35 cellular contexts compared by ENCODE assay signal in the genomic region with DNA sequence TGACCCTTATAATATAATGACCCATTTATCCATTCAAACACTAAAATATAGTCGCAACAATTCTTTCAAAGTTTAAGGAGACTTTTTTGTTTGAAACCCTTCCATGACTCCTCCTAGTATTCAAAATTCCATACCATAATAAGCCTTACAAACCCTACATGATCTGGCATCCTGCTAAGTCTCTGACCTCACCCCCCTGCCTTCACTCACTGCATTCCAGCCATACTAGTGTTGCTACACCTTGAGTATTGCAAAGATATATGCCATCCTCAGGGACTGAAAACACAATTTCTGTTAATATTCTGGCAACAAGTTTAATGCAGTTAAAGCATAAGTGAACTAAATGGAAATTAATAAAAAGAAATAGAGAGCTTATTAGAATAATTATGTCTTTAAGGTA.
"Had no signal": no experiment of that assay in that cellular context is flagged by ENCODE, and none has a peak within 500 bp of the region (broad histone marks: within the 10 kb centered on the region; RNA-seq: fewer than 3 reads in every experiment).

No MANE protein-coding gene starts in this region.

- DNase-seq: activated B cell treated with CpG ODN at 0.5 μM for 24 hours; activated CD4-positive, alpha-beta memory T cell treated with anti-CD3 and anti-CD28 coated beads for 36 hours; activated CD4-positive, alpha-beta T cell treated with anti-CD3 and anti-CD28 coated beads for 36 hours; activated CD4-positive, alpha-beta T cell treated with anti-CD3 and anti-CD28 coated beads, Interleukin-2, amount 10 ng/mL, durations not matched to agents 24 days and 14 days; activated CD8-positive, alpha-beta memory T cell treated with anti-CD3 and anti-CD28 coated beads, Interleukin-2, amount 10 ng/mL, durations not matched to agents 7 days and 5 days; activated CD8-positive, alpha-beta memory T cell treated with anti-CD3 and anti-CD28 coated beads, Interleukin-2, amount 50 U/mL, for 4 hours; activated CD8-positive, alpha-beta T cell treated with anti-CD3 and anti-CD28 coated beads, Interleukin-2, amount 10 ng/mL, durations not matched to agents 7 days and 5 days; activated effector memory CD4-positive, alpha-beta T cell treated with anti-CD3 and anti-CD28 coated beads, Interleukin-2, amount 50 U/mL, for 16 hours; activated naive CD4-positive, alpha-beta T cell treated with anti-CD3 and anti-CD28 coated beads for 36 hours; activated naive CD8-positive, alpha-beta T cell treated with anti-CD3 and anti-CD28 coated beads for 36 hours; activated naive CD8-positive, alpha-beta T cell treated with anti-CD3 and anti-CD28 coated beads, Interleukin-2, amount 50 U/mL, for 24 hours; activated T-cell treated with anti-CD3 and anti-CD28 coated beads, Interleukin-2, amount 50 U/mL, for 1 hour; activated T-cell treated with anti-CD3 and anti-CD28 coated beads, Interleukin-2, amount 50 U/mL, for 48 hours; adrenal gland; amygdala; aorta; body of pancreas; caudate nucleus; cortex of kidney; dermis blood vessel endothelial cell; effector CD4-positive, alpha-beta T cell; effector memory CD8-positive, alpha-beta T cell; erythroblast; foreskin keratinocyte; gastrocnemius medialis; heart right ventricle; T-helper 17 cell; T1000; WERI-Rb-1 had no signal

- H3K4me1 Mint-ChIP-seq: activated B cell treated with CpG ODN at 0.5 μM for 24 hours; activated CD4-positive, alpha-beta T cell treated with anti-CD3 and anti-CD28 coated beads for 36 hours; activated CD4-positive, alpha-beta T cell treated with anti-CD3 and anti-CD28 coated beads, Interleukin-2, amount 10 ng/mL, durations not matched to agents 24 days and 14 days; activated CD8-positive, alpha-beta memory T cell treated with anti-CD3 and anti-CD28 coated beads, Interleukin-2, amount 10 ng/mL, durations not matched to agents 7 days and 5 days; activated naive CD4-positive, alpha-beta T cell treated with anti-CD3 and anti-CD28 coated beads, Interleukin-2, amount 50 U/mL, for 24 hours; activated naive CD8-positive, alpha-beta T cell treated with anti-CD3 and anti-CD28 coated beads for 36 hours; activated naive CD8-positive, alpha-beta T cell treated with anti-CD3 and anti-CD28 coated beads, Interleukin-2, amount 50 U/mL, for 24 hours; T-helper 17 cell had no signal

- H3K9me3 Mint-ChIP-seq: activated CD4-positive, alpha-beta T cell treated with anti-CD3 and anti-CD28 coated beads, Interleukin-2, amount 10 ng/mL, durations not matched to agents 24 days and 14 days had no signal

- H3K27me3 ChIP-seq: adrenal gland, body of pancreas, esophagus muscularis mucosa, foreskin keratinocyte, gastrocnemius medialis, heart right ventricle had no signal

- H3K4me1 ChIP-seq: adrenal gland, body of pancreas, esophagus muscularis mucosa, foreskin keratinocyte, gastrocnemius medialis, heart right ventricle had no signal

- H3K4me3 ChIP-seq: adrenal gland, body of pancreas, esophagus muscularis mucosa, gastrocnemius medialis, heart right ventricle had no signal

- H3K4me3 Mint-ChIP-seq: activated B cell treated with CpG ODN at 0.5 μM for 24 hours; activated CD4-positive, alpha-beta memory T cell treated with anti-CD3 and anti-CD28 coated beads for 36 hours; activated CD4-positive, alpha-beta T cell treated with anti-CD3 and anti-CD28 coated beads for 36 hours; activated CD4-positive, alpha-beta T cell treated with anti-CD3 and anti-CD28 coated beads, Interleukin-2, amount 10 ng/mL, durations not matched to agents 24 days and 14 days; activated CD8-positive, alpha-beta memory T cell treated with anti-CD3 and anti-CD28 coated beads, Interleukin-2, amount 10 ng/mL, durations not matched to agents 7 days and 5 days; activated CD8-positive, alpha-beta T cell treated with anti-CD3 and anti-CD28 coated beads, Interleukin-2, amount 10 ng/mL, durations not matched to agents 7 days and 5 days; activated naive CD4-positive, alpha-beta T cell treated with anti-CD3 and anti-CD28 coated beads for 36 hours; activated naive CD4-positive, alpha-beta T cell treated with anti-CD3 and anti-CD28 coated beads, Interleukin-2, amount 50 U/mL, for 24 hours; activated naive CD8-positive, alpha-beta T cell treated with anti-CD3 and anti-CD28 coated beads for 36 hours; activated naive CD8-positive, alpha-beta T cell treated with anti-CD3 and anti-CD28 coated beads, Interleukin-2, amount 50 U/mL, for 24 hours; activated T-helper 1 cell treated with anti-CD3 and anti-CD28 coated beads, Interleukin-12 subunit alpha, Interleukin-12 subunit beta, Interleukin-2, Interleukin-4 antibody, amounts not matched to agents 30 ng/mL and 10 ng/mL and 1 ng/mL, durations not matched to agents 14 hours and 24 hours and 36 hours; effector memory CD8-positive, alpha-beta T cell; T-helper 17 cell; T-helper 2 cell treated with Interferon-gamma antibody and Interleukin-4, amounts not matched to agents 5 μg/mL and 100 μg/mL, for 36 hours had no signal

- H3K36me3 Mint-ChIP-seq: activated CD4-positive, alpha-beta memory T cell treated with anti-CD3 and anti-CD28 coated beads for 36 hours; activated CD8-positive, alpha-beta memory T cell treated with anti-CD3 and anti-CD28 coated beads, Interleukin-2, amount 10 ng/mL, durations not matched to agents 7 days and 5 days; activated naive CD4-positive, alpha-beta T cell treated with anti-CD3 and anti-CD28 coated beads, Interleukin-2, amount 50 U/mL, for 24 hours; activated naive CD8-positive, alpha-beta T cell treated with anti-CD3 and anti-CD28 coated beads for 36 hours had no signal

- ATAC-seq: activated CD4-positive, alpha-beta T cell treated with anti-CD3 and anti-CD28 coated beads for 36 hours; activated CD4-positive, CD25-positive, alpha-beta regulatory T cell treated with anti-CD3 and anti-CD28 coated beads, Interleukin-2, amount 50 U/mL, for 24 hours; activated CD8-positive, alpha-beta memory T cell treated with anti-CD3 and anti-CD28 coated beads, Interleukin-2, amount 10 ng/mL, durations not matched to agents 7 days and 5 days; activated CD8-positive, alpha-beta T cell treated with anti-CD3 and anti-CD28 coated beads, Interleukin-2, amount 10 ng/mL, durations not matched to agents 7 days and 5 days; activated naive CD8-positive, alpha-beta T cell treated with anti-CD3 and anti-CD28 coated beads, Interleukin-2, amount 50 U/mL, for 24 hours; body of pancreas; effector memory CD8-positive, alpha-beta T cell; foreskin keratinocyte; gastrocnemius medialis; heart right ventricle; T-helper 17 cell had no signal

- H3K27me3 Mint-ChIP-seq: activated B cell treated with CpG ODN at 0.5 μM for 24 hours; activated CD4-positive, alpha-beta memory T cell treated with anti-CD3 and anti-CD28 coated beads for 36 hours; activated CD4-positive, alpha-beta T cell treated with anti-CD3 and anti-CD28 coated beads for 36 hours; activated CD4-positive, alpha-beta T cell treated with anti-CD3 and anti-CD28 coated beads, Interleukin-2, amount 10 ng/mL, durations not matched to agents 24 days and 14 days; activated CD8-positive, alpha-beta memory T cell treated with anti-CD3 and anti-CD28 coated beads, Interleukin-2, amount 10 ng/mL, durations not matched to agents 7 days and 5 days; activated naive CD4-positive, alpha-beta T cell treated with anti-CD3 and anti-CD28 coated beads, Interleukin-2, amount 50 U/mL, for 24 hours; activated naive CD8-positive, alpha-beta T cell treated with anti-CD3 and anti-CD28 coated beads for 36 hours; activated naive CD8-positive, alpha-beta T cell treated with anti-CD3 and anti-CD28 coated beads, Interleukin-2, amount 50 U/mL, for 24 hours; effector memory CD8-positive, alpha-beta T cell; T-helper 17 cell had no signal

- H3K27ac Mint-ChIP-seq: activated B cell treated with CpG ODN at 0.5 μM for 24 hours; activated CD4-positive, alpha-beta memory T cell treated with anti-CD3 and anti-CD28 coated beads for 36 hours; activated CD4-positive, alpha-beta T cell treated with anti-CD3 and anti-CD28 coated beads for 36 hours; activated CD4-positive, alpha-beta T cell treated with anti-CD3 and anti-CD28 coated beads, Interleukin-2, amount 10 ng/mL, durations not matched to agents 24 days and 14 days; activated CD8-positive, alpha-beta memory T cell treated with anti-CD3 and anti-CD28 coated beads, Interleukin-2, amount 10 ng/mL, durations not matched to agents 7 days and 5 days; activated CD8-positive, alpha-beta T cell treated with anti-CD3 and anti-CD28 coated beads, Interleukin-2, amount 10 ng/mL, durations not matched to agents 7 days and 5 days; activated naive CD4-positive, alpha-beta T cell treated with anti-CD3 and anti-CD28 coated beads for 36 hours; activated naive CD4-positive, alpha-beta T cell treated with anti-CD3 and anti-CD28 coated beads, Interleukin-2, amount 50 U/mL, for 24 hours; activated naive CD8-positive, alpha-beta T cell treated with anti-CD3 and anti-CD28 coated beads for 36 hours; activated naive CD8-positive, alpha-beta T cell treated with anti-CD3 and anti-CD28 coated beads, Interleukin-2, amount 50 U/mL, for 24 hours; activated T-helper 1 cell treated with anti-CD3 and anti-CD28 coated beads, Interleukin-12 subunit alpha, Interleukin-12 subunit beta, Interleukin-2, Interleukin-4 antibody, amounts not matched to agents 30 ng/mL and 10 ng/mL and 1 ng/mL, durations not matched to agents 14 hours and 24 hours and 36 hours; activated T-helper 2 cell treated with anti-CD3 and anti-CD28 coated beads, Interferon-gamma antibody, Interleukin-2, Interleukin-4, amounts not matched to agents 10 μg/mL and 5 μg/mL and 100 μg/mL, durations not matched to agents 14 hours and 24 hours and 36 hours; effector memory CD8-positive, alpha-beta T cell; T-helper 17 cell; T-helper 2 cell treated with Interferon-gamma antibody and Interleukin-4, amounts not matched to agents 5 μg/mL and 100 μg/mL, for 36 hours had no signal

- H3K27ac ChIP-seq: adrenal gland, body of pancreas, esophagus muscularis mucosa, foreskin keratinocyte, gastrocnemius medialis, heart right ventricle, WERI-Rb-1 had no signal

- H3K36me3 ChIP-seq: adrenal gland, esophagus muscularis mucosa, gastrocnemius medialis, heart right ventricle, WERI-Rb-1 had no signal
